ENCODE assay signal across 1 cellular context in the genomic region with DNA sequence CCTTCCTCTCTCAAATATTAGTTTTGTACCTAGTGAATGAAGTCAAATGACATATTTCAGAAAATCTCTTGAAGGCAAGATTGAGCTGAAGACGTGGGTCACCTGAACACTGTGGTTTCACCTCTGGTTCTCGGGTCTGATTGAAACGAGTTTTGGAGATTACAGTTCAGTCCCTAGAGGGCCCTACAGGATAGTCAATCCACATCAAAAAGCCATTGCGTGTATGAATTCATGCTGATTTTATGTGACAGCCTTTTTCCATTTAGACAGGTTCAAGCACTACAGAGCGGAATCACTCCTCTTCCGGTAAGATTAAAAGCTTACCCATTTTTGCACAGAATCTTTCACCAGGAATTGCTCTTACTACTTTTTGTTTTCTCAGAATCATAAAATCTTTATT.
TF ChIP-seq lines count a peak whose summit lies in the region.

No MANE protein-coding gene starts in this region.

TF ChIP-seq in K562, 482 proteins besides CTCF, POLR2A, EP300 and RAD21 (continued from another document and continues in another):
- TF ChIP-seq, protein P1, sequence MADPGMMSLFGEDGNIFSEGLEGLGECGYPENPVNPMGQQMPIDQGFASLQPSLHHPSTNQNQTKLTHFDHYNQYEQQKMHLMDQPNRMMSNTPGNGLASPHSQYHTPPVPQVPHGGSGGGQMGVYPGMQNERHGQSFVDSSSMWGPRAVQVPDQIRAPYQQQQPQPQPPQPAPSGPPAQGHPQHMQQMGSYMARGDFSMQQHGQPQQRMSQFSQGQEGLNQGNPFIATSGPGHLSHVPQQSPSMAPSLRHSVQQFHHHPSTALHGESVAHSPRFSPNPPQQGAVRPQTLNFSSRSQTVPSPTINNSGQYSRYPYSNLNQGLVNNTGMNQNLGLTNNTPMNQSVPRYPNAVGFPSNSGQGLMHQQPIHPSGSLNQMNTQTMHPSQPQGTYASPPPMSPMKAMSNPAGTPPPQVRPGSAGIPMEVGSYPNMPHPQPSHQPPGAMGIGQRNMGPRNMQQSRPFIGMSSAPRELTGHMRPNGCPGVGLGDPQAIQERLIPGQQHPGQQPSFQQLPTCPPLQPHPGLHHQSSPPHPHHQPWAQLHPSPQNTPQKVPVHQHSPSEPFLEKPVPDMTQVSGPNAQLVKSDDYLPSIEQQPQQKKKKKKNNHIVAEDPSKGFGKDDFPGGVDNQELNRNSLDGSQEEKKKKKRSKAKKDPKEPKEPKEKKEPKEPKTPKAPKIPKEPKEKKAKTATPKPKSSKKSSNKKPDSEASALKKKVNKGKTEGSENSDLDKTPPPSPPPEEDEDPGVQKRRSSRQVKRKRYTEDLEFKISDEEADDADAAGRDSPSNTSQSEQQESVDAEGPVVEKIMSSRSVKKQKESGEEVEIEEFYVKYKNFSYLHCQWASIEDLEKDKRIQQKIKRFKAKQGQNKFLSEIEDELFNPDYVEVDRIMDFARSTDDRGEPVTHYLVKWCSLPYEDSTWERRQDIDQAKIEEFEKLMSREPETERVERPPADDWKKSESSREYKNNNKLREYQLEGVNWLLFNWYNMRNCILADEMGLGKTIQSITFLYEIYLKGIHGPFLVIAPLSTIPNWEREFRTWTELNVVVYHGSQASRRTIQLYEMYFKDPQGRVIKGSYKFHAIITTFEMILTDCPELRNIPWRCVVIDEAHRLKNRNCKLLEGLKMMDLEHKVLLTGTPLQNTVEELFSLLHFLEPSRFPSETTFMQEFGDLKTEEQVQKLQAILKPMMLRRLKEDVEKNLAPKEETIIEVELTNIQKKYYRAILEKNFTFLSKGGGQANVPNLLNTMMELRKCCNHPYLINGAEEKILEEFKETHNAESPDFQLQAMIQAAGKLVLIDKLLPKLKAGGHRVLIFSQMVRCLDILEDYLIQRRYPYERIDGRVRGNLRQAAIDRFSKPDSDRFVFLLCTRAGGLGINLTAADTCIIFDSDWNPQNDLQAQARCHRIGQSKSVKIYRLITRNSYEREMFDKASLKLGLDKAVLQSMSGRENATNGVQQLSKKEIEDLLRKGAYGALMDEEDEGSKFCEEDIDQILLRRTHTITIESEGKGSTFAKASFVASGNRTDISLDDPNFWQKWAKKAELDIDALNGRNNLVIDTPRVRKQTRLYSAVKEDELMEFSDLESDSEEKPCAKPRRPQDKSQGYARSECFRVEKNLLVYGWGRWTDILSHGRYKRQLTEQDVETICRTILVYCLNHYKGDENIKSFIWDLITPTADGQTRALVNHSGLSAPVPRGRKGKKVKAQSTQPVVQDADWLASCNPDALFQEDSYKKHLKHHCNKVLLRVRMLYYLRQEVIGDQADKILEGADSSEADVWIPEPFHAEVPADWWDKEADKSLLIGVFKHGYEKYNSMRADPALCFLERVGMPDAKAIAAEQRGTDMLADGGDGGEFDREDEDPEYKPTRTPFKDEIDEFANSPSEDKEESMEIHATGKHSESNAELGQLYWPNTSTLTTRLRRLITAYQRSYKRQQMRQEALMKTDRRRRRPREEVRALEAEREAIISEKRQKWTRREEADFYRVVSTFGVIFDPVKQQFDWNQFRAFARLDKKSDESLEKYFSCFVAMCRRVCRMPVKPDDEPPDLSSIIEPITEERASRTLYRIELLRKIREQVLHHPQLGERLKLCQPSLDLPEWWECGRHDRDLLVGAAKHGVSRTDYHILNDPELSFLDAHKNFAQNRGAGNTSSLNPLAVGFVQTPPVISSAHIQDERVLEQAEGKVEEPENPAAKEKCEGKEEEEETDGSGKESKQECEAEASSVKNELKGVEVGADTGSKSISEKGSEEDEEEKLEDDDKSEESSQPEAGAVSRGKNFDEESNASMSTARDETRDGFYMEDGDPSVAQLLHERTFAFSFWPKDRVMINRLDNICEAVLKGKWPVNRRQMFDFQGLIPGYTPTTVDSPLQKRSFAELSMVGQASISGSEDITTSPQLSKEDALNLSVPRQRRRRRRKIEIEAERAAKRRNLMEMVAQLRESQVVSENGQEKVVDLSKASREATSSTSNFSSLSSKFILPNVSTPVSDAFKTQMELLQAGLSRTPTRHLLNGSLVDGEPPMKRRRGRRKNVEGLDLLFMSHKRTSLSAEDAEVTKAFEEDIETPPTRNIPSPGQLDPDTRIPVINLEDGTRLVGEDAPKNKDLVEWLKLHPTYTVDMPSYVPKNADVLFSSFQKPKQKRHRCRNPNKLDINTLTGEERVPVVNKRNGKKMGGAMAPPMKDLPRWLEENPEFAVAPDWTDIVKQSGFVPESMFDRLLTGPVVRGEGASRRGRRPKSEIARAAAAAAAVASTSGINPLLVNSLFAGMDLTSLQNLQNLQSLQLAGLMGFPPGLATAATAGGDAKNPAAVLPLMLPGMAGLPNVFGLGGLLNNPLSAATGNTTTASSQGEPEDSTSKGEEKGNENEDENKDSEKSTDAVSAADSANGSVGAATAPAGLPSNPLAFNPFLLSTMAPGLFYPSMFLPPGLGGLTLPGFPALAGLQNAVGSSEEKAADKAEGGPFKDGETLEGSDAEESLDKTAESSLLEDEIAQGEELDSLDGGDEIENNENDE (IDR thresholded peaks at IDR 0.05; ENCODE audit: low read depth, low read length), result no peak
- no peak for TF ChIP-seq RFX1 (IDR thresholded peaks at IDR 0.05)
- no peak for TF ChIP-seq RBFOX2 (IDR thresholded peaks at IDR 0.05; ENCODE audit: low read depth, low read length)
- no peak for TF ChIP-seq ESRRA (IDR thresholded peaks at IDR 0.05; ENCODE audit: borderline replicate concordance, low read depth)
- TF ChIP-seq MED1 (CRISPR knock-in tag; IDR thresholded peaks at IDR 0.05; ENCODE audit: borderline replicate concordance), result no peak
- TF ChIP-seq, protein P2, sequence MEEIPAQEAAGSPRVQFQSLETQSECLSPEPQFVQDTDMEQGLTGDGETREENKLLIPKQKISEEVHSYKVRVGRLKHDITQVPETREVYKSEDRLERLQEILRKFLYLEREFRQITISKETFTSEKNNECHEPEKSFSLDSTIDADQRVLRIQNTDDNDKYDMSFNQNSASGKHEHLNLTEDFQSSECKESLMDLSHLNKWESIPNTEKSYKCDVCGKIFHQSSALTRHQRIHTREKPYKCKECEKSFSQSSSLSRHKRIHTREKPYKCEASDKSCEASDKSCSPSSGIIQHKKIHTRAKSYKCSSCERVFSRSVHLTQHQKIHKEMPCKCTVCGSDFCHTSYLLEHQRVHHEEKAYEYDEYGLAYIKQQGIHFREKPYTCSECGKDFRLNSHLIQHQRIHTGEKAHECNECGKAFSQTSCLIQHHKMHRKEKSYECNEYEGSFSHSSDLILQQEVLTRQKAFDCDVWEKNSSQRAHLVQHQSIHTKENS (CRISPR knock-in tag; IDR thresholded peaks at IDR 0.05), result no peak
- no peak for TF ChIP-seq ZNF445 (CRISPR knock-in tag; IDR thresholded peaks at IDR 0.05; ENCODE audit: low read depth)
- TF ChIP-seq, protein P3, sequence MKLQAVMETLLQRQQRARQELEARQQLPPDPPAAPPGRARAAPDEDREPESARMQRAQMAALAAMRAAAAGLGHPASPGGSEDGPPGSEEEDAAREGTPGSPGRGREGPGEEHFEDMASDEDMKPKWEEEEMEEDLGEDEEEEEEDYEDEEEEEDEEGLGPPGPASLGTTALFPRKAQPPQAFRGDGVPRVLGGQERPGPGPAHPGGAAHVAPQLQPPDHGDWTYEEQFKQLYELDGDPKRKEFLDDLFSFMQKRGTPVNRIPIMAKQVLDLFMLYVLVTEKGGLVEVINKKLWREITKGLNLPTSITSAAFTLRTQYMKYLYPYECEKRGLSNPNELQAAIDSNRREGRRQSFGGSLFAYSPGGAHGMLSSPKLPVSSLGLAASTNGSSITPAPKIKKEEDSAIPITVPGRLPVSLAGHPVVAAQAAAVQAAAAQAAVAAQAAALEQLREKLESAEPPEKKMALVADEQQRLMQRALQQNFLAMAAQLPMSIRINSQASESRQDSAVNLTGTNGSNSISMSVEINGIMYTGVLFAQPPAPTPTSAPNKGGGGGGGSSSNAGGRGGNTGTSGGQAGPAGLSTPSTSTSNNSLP (IDR thresholded peaks at IDR 0.05; ENCODE audit: borderline replicate concordance, low read depth, low read length), result peak; percentile 73; the same call in 1 of the 2 replicates
- no peak for TF ChIP-seq CCNT2 (IDR thresholded peaks at IDR 0.05; ENCODE audit: borderline replicate concordance, extremely low read depth, insufficient read length, low read depth, low read length)
- TF ChIP-seq, protein P4, sequence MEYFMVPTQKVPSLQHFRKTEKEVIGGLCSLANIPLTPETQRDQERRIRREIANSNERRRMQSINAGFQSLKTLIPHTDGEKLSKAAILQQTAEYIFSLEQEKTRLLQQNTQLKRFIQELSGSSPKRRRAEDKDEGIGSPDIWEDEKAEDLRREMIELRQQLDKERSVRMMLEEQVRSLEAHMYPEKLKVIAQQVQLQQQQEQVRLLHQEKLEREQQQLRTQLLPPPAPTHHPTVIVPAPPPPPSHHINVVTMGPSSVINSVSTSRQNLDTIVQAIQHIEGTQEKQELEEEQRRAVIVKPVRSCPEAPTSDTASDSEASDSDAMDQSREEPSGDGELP (CRISPR knock-in tag; IDR thresholded peaks at IDR 0.05; ENCODE audit: borderline replicate concordance), result no peak
- TF ChIP-seq POLR2AphosphoS2 (IDR thresholded peaks at IDR 0.05; ENCODE audit: low read length), result no peak
- TF ChIP-seq GTF2A2 (tag; IDR thresholded peaks at IDR 0.05), result no peak
- TF ChIP-seq, protein P5, sequence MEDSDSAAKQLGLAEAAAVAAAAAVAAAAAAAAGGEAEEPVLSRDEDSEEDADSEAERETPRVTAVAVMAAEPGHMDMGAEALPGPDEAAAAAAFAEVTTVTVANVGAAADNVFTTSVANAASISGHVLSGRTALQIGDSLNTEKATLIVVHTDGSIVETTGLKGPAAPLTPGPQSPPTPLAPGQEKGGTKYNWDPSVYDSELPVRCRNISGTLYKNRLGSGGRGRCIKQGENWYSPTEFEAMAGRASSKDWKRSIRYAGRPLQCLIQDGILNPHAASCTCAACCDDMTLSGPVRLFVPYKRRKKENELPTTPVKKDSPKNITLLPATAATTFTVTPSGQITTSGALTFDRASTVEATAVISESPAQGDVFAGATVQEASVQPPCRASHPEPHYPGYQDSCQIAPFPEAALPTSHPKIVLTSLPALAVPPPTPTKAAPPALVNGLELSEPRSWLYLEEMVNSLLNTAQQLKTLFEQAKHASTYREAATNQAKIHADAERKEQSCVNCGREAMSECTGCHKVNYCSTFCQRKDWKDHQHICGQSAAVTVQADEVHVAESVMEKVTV (CRISPR knock-in tag; IDR thresholded peaks at IDR 0.05), result peak; percentile 42; the same call in 1 of the 2 replicates
- no peak for TF ChIP-seq SMARCE1 (IDR thresholded peaks at IDR 0.05)
- TF ChIP-seq ZNF224 (CRISPR knock-in tag; IDR thresholded peaks at IDR 0.05), result no peak
- TF ChIP-seq RBM15 (IDR thresholded peaks at IDR 0.05; ENCODE audit: insufficient read depth, low read length), result no peak
- TF ChIP-seq ETV1 (tag; conservative IDR thresholded peaks at IDR 0.05; ENCODE audit: low read depth), result no peak
- TF ChIP-seq, protein P6, sequence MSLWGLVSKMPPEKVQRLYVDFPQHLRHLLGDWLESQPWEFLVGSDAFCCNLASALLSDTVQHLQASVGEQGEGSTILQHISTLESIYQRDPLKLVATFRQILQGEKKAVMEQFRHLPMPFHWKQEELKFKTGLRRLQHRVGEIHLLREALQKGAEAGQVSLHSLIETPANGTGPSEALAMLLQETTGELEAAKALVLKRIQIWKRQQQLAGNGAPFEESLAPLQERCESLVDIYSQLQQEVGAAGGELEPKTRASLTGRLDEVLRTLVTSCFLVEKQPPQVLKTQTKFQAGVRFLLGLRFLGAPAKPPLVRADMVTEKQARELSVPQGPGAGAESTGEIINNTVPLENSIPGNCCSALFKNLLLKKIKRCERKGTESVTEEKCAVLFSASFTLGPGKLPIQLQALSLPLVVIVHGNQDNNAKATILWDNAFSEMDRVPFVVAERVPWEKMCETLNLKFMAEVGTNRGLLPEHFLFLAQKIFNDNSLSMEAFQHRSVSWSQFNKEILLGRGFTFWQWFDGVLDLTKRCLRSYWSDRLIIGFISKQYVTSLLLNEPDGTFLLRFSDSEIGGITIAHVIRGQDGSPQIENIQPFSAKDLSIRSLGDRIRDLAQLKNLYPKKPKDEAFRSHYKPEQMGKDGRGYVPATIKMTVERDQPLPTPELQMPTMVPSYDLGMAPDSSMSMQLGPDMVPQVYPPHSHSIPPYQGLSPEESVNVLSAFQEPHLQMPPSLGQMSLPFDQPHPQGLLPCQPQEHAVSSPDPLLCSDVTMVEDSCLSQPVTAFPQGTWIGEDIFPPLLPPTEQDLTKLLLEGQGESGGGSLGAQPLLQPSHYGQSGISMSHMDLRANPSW (CRISPR knock-in tag; IDR thresholded peaks at IDR 0.05), result no peak
- TF ChIP-seq CSDE1 (IDR thresholded peaks at IDR 0.05), result no peak
- no peak for TF ChIP-seq PTTG1 (tag; IDR thresholded peaks at IDR 0.05; ENCODE audit: low read depth)
- 0 out of 2 replicates have a peak, but pooled peaks have one; percentile 4 for TF ChIP-seq SMARCA4 (IDR thresholded peaks at IDR 0.05)
- no peak; the same call in 1 of the 2 replicates for TF ChIP-seq ZNF384 (IDR thresholded peaks at IDR 0.05; ENCODE audit: low read depth, low read length)
- TF ChIP-seq, protein P7, sequence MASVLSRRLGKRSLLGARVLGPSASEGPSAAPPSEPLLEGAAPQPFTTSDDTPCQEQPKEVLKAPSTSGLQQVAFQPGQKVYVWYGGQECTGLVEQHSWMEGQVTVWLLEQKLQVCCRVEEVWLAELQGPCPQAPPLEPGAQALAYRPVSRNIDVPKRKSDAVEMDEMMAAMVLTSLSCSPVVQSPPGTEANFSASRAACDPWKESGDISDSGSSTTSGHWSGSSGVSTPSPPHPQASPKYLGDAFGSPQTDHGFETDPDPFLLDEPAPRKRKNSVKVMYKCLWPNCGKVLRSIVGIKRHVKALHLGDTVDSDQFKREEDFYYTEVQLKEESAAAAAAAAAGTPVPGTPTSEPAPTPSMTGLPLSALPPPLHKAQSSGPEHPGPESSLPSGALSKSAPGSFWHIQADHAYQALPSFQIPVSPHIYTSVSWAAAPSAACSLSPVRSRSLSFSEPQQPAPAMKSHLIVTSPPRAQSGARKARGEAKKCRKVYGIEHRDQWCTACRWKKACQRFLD (CRISPR knock-in tag; IDR thresholded peaks at IDR 0.05), result no peak
- no peak for TF ChIP-seq CBFA2T3 (IDR thresholded peaks at IDR 0.05)
- TF ChIP-seq, protein P8, sequence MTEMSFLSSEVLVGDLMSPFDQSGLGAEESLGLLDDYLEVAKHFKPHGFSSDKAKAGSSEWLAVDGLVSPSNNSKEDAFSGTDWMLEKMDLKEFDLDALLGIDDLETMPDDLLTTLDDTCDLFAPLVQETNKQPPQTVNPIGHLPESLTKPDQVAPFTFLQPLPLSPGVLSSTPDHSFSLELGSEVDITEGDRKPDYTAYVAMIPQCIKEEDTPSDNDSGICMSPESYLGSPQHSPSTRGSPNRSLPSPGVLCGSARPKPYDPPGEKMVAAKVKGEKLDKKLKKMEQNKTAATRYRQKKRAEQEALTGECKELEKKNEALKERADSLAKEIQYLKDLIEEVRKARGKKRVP (CRISPR knock-in tag; IDR thresholded peaks at IDR 0.05), result no peak
